In the genomic region with DNA sequence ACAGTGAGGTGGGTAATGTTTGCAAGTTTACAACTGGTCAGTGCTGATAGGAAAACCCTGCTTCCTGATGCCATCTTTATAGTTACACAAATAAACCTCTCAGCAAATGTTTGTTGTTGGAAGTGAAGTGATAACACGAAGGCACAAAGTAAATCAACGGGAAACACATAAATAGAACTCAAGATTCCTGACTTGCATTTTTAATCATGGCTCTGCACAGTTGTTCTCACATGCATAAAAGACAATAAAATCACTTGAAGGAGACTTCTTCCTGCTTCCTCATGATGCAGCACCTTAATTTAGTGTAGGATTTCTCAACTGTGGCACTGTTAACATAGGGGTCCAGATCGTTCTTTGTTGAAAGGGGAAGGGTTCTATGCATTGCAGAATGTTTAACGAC, we compare ENCODE assay signal across 21 cellular contexts.
"Had no signal": no experiment of that assay in that cellular context is flagged by ENCODE, and none has a peak within 500 bp of the region (broad histone marks: within the 10 kb centered on the region; RNA-seq: fewer than 3 reads in every experiment).

No MANE protein-coding gene starts in this region.

- ATAC-seq: K562, Panc1, PC-3 had no signal

- H3K4me3 ChIP-seq: K562 had no signal

- DNase-seq: Kasumi-1, MV-4-11, NCI-H1048, NCI-H1105, NCI-H1417, NCI-H1436 treated with DMSO at 0.1 percent for 48 hours, NCI-H1694, NCI-H187 treated with DMSO at 0.1 percent for 48 hours, NCI-H2029 treated with DMSO at 0.1 percent for 48 hours, NCI-H2171 treated with DMSO at 0.1 percent for 48 hours, NCI-H345, NCI-H446 treated with DMSO at 0.1 percent for 48 hours, NCI-H524 treated with DMSO at 0.1 percent for 48 hours, NCI-H69, NCI-H774, PC-3, SHP77, SK-N-SH, SW 1271 had no signal
